In the genomic region with DNA sequence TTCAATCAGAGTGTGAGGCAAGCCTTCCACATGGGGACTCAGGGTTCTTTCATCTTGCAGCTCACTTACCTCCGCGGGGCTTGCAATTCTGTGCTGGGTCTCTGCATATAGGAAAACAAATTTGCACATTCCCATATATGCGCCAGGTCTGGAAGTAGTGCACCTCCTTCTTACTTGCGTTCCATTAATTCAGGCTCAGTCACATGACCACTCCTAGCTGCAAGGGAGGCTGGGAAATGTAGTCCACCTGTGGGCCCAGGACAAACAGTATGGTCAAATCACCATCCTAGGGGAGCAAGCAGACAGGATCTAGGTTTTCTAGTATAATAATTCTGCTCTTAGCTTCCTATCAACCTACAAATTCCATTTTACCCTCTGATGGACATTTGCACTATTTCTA, we compare ENCODE assay signal across 19 cellular contexts. TPM values are rescaled to one million over a fixed set of nuclear protein-coding genes. Genes with fewer than 3 reads are reported as not detected.
DNase-seq lines count a peak whose midpoint lies in the region; ATAC-seq, FAIRE-seq and TF ChIP-seq lines count a peak whose summit lies in the region.
"Had no signal": no experiment of that assay in that cellular context is flagged by ENCODE, and none has a peak within 500 bp of the region (broad histone marks: within the 10 kb centered on the region; RNA-seq: fewer than 3 reads in every experiment).

No MANE protein-coding gene starts in this region.

- H3K4me2 ChIP-seq in SK-N-SH: no peak overlapping the region
- no peak overlapping the region for H3K4me2 ChIP-seq in K562 (ENCODE audit: insufficient read depth, low read length)
- H3K4me2 ChIP-seq: A549 had no signal

- TF ChIP-seq POLR2A in K562 (conservative IDR thresholded peaks at IDR 0.05): no peak

- H3K36me3 Mint-ChIP-seq in mesothelial cell of epicardium: no peaks in the 10 kb centered on the region
- no peaks in the 10 kb centered on the region for H3K36me3 Mint-ChIP-seq in activated CD8-positive, alpha-beta memory T cell treated with anti-CD3 and anti-CD28 coated beads, Interleukin-2, amount 10 ng/mL, durations not matched to agents 7 days and 5 days

- no peak for FAIRE-seq in K562 (lab: Jason Lieb, UNC)
- FAIRE-seq: A549, D721Med, G401.6, GM12892, GM18507 had no signal

- H3F3A ChIP-seq in SK-N-SH (replicated peaks; ENCODE audit: insufficient read depth): no peaks in the 10 kb centered on the region

- H3K9me1 ChIP-seq in K562 (ENCODE audit: control insufficient read depth, insufficient read depth, low read length): no peaks in the 10 kb centered on the region

- TF ChIP-seq RAD21 in SK-N-SH (IDR thresholded peaks at IDR 0.05; ENCODE audit: low read length) (no peak), Ishikawa (IDR thresholded peaks at IDR 0.05; ENCODE audit: low read depth) (no peak), K562 (CRISPR knock-in tag; conservative IDR thresholded peaks at IDR 0.05 in 1 of 2, IDR thresholded peaks at IDR 0.05 in 1 of 2) (no peak)

- H3K4me1 ChIP-seq in SK-N-SH (ENCODE audit: control insufficient read depth in 1 of 2, insufficient read depth in 2 of 2, low read depth in 1 of 2, low read length in 1 of 2): no peaks in the 10 kb centered on the region
- no peaks in the 10 kb centered on the region for H3K4me1 ChIP-seq in K562 (replicated peaks in 1 of 2; ENCODE audit: control insufficient read depth in 2 of 2, insufficient read depth in 2 of 2, low read length in 2 of 2)
- H3K4me1 ChIP-seq: A549, Caco-2 had no signal

- H3K9me2 ChIP-seq in SK-N-SH: no peaks in the 10 kb centered on the region

- H3K4me3 ChIP-seq in SK-N-SH (ENCODE audit: low read depth in 2 of 2, low read length in 1 of 2): no peak overlapping the region
- H3K4me3 ChIP-seq in K562: no peak overlapping the region
- H3K4me3 ChIP-seq: A549, GM23248 had no signal

- POLR2A ChIA-PET in SK-N-SH (lab: Yijun Ruan, JAX): no interaction called here
- POLR2A ChIA-PET in K562 (lab: Yijun Ruan, JAX): no interaction called here

- 75% methylated on average over 4 of the region's 4 CpGs for WGBS in SK-N-SH (ENCODE audit: low lambda C conversion rate)
- WGBS in K562 (ENCODE audit: insufficient coverage, low coverage, missing lambda C conversion rate): 0% methylated on average over 4 of the region's 4 CpGs

- peaks cover 20% of the 10 kb centered on the region for H3K27me3 Mint-ChIP-seq in mesothelial cell of epicardium (ENCODE audit: low read depth)
- H3K27me3 Mint-ChIP-seq in activated CD8-positive, alpha-beta memory T cell treated with anti-CD3 and anti-CD28 coated beads, Interleukin-2, amount 10 ng/mL, durations not matched to agents 7 days and 5 days: peaks cover 11% of the 10 kb centered on the region

- H3K36me3 ChIP-seq in SK-N-SH (replicated peaks in 1 of 2; ENCODE audit: control insufficient read depth in 1 of 2, insufficient read depth in 2 of 2, low read length in 1 of 2) (no peaks in the 10 kb centered on the region), K562 (ENCODE audit: control insufficient read depth, insufficient read depth, low read length) (no peaks in the 10 kb centered on the region)

- H3K27me3 ChIP-seq in SK-N-SH (ENCODE audit: insufficient read depth) (no peaks in the 10 kb centered on the region), K562 (ENCODE audit: control insufficient read depth in 2 of 2, insufficient read depth in 2 of 2, low read length in 2 of 2) (peaks cover 6 to 18% of the 10 kb centered on the region in 2 experiments; a peak in 4 of 5 replicates)

- peaks cover 3% of the 10 kb centered on the region for H3K9me3 Mint-ChIP-seq in mesothelial cell of epicardium
- no peaks in the 10 kb centered on the region for H3K9me3 Mint-ChIP-seq in activated CD8-positive, alpha-beta memory T cell treated with anti-CD3 and anti-CD28 coated beads, Interleukin-2, amount 10 ng/mL, durations not matched to agents 7 days and 5 days (ENCODE audit: low read depth)
- H3K9me3 Mint-ChIP-seq: CD4-positive, alpha-beta T cell had no signal

- no TSS peak for BruUV-seq in K562 (replicated peaks; lab: Mats Ljungman, UMichigan)

- TF ChIP-seq EP300 in SK-N-SH (IDR thresholded peaks at IDR 0.05; ENCODE audit: borderline replicate concordance in 1 of 2, low read depth in 1 of 2, low read length in 1 of 2): no peak
- TF ChIP-seq EP300 in Ishikawa (IDR thresholded peaks at IDR 0.05; ENCODE audit: borderline replicate concordance): no peak
- TF ChIP-seq EP300 in K562 (IDR thresholded peaks at IDR 0.05; ENCODE audit: low read length): no peak

- no peaks in the 10 kb centered on the region for H3K4me1 Mint-ChIP-seq in mesothelial cell of epicardium
- no peaks in the 10 kb centered on the region for H3K4me1 Mint-ChIP-seq in activated CD8-positive, alpha-beta memory T cell treated with anti-CD3 and anti-CD28 coated beads, Interleukin-2, amount 10 ng/mL, durations not matched to agents 7 days and 5 days

- no peak overlapping the region for H3K4me3 Mint-ChIP-seq in mesothelial cell of epicardium
- H3K4me3 Mint-ChIP-seq in activated CD8-positive, alpha-beta memory T cell treated with anti-CD3 and anti-CD28 coated beads, Interleukin-2, amount 10 ng/mL, durations not matched to agents 7 days and 5 days: no peak overlapping the region
- H3K4me3 Mint-ChIP-seq: CD4-positive, alpha-beta T cell had no signal

- H3K9ac ChIP-seq in SK-N-SH (no peak overlapping the region), K562 (ENCODE audit: insufficient read depth in 1 of 2, low read depth in 2 of 2, low read length in 2 of 2) (no peak overlapping the region)
- H3K9ac ChIP-seq: GM23248 had no signal

- H3K79me2 ChIP-seq in SK-N-SH (ENCODE audit: insufficient read depth) (no peaks in the 10 kb centered on the region), K562 (ENCODE audit: control insufficient read depth, insufficient read depth, low read length) (no peaks in the 10 kb centered on the region)

- H3K27ac ChIP-seq in SK-N-SH (ENCODE audit: low read depth in 2 of 2, low read length in 1 of 2): no peak overlapping the region
- H3K27ac ChIP-seq in K562 (ENCODE audit: extremely low read depth, low read depth, low read length): no peak overlapping the region
- H3K27ac ChIP-seq: 22Rv1, A549, C4-2B, GM23248 had no signal

- no peaks in the 10 kb centered on the region for H3K9me3 ChIP-seq in SK-N-SH
- no peaks in the 10 kb centered on the region for H3K9me3 ChIP-seq in K562 (replicated peaks; ENCODE audit: control insufficient read depth, insufficient read depth, low read depth, low read length)
- H3K9me3 ChIP-seq: A549, Caco-2 had no signal

- intact Hi-C loops in K562 (cut with micrococcal nuclease): no loop called here

- H2AFZ ChIP-seq in SK-N-SH (ENCODE audit: low read depth): no peak overlapping the region
- no peak overlapping the region for H2AFZ ChIP-seq in K562 (ENCODE audit: low read depth, low read length)
- H2AFZ ChIP-seq: GM23248 had no signal

- DNase-seq in SK-N-SH (no peak), K562 (ENCODE audit: extremely low read depth in 1 of 4, low spot score in 3 of 4) (no peak), mesothelial cell of epicardium (ENCODE audit: low spot score in 2 of 2, unreplicated experiment in 2 of 2) (no peak)
- no peak for DNase-seq in activated CD8-positive, alpha-beta memory T cell treated with anti-CD3 and anti-CD28 coated beads, Interleukin-2, amount 10 ng/mL, durations not matched to agents 7 days and 5 days
- no peak for DNase-seq in activated naive CD4-positive, alpha-beta T cell (lab: John Stamatoyannopoulos, UW)
- DNase-seq: AML-193; Caco-2; CD4-positive, alpha-beta T cell; GM23248; H7 had no signal

- in situ Hi-C loops in K562 (cut with MboI): no loop called here

- H4K20me1 ChIP-seq in SK-N-SH (ENCODE audit: insufficient read depth): no peaks in the 10 kb centered on the region
- H4K20me1 ChIP-seq in K562 (replicated peaks; ENCODE audit: control insufficient read depth, insufficient read depth, low read length): peaks cover 3% of the 10 kb centered on the region; the same call in 1 of the 2 replicates

- ATAC-seq in SK-N-SH treated with all-trans-retinoic acid at 6 μM for 48 hours (no peak), K562 (peak; percentile 65; the same call in 2 of the 3 replicates)
- no peak for ATAC-seq in activated CD8-positive, alpha-beta memory T cell treated with anti-CD3 and anti-CD28 coated beads, Interleukin-2, amount 10 ng/mL, durations not matched to agents 7 days and 5 days
- ATAC-seq: A549 had no signal

- H3K27ac Mint-ChIP-seq in mesothelial cell of epicardium: no peak overlapping the region
- H3K27ac Mint-ChIP-seq in activated CD8-positive, alpha-beta memory T cell treated with anti-CD3 and anti-CD28 coated beads, Interleukin-2, amount 10 ng/mL, durations not matched to agents 7 days and 5 days: no peak overlapping the region
- H3K27ac Mint-ChIP-seq: CD4-positive, alpha-beta T cell had no signal

- TF ChIP-seq CTCF in SK-N-SH (IDR thresholded peaks at IDR 0.05) (no peak), K562 (IDR thresholded peaks at IDR 0.05 in 2 of 3, conservative IDR thresholded peaks at IDR 0.05 in 1 of 3; ENCODE audit: insufficient read depth in 2 of 3, low read depth in 1 of 3, low read length in 3 of 3) (no peak), mesothelial cell of epicardium (IDR thresholded peaks at IDR 0.05; ENCODE audit: unreplicated experiment) (no peak)

- CTCF ChIA-PET in SK-N-SH (lab: Yijun Ruan, JAX): interaction anchor here (1.4 to 1.6 kb wide), 2 partner anchors 11 to 23 kb away, joined by 5 read pairs; no protein-coding TSS in a partner anchor
- CTCF ChIA-PET in K562 (lab: Yijun Ruan, JAX; ENCODE audit: low intra/inter-chr PET ratio): no interaction called here
- CTCF ChIA-PET in activated CD8-positive, alpha-beta memory T cell treated with anti-CD3 and anti-CD28 coated beads, Interleukin-2, amount 10 ng/mL, durations not matched to agents 7 days and 5 days (lab: Charles Lee): no interaction called here

RNA-seq across cellular contexts. Expression of a gene that starts 39.5 kb away (rescaled TPM):
- polyA plus RNA-seq in SK-N-SH (2012; rRNA removed) (0.84 and 0.93 TPM in 2 replicates), K562 (2011; rRNA removed) (0.01 TPM in 1 of 2 replicates, not detected in the other), K562 (2014; fragmentation: Illumina TruSeq; extraction: Trizol) (0.13 TPM in 1 of 2 replicates, not detected in the other), K562 (2014; fragmentation: Nextera tagmentation; extraction: Ambion mirVana) (not detected), K562 (2014; rRNA removed) (not detected in 2 replicates)
- polyA plus RNA-seq in SK-N-SH (2012; cell fraction: cytosol; rRNA removed): 0.40 and 0.60 TPM in 2 replicates
- 3.0 and 4.3 TPM in 2 replicates for polyA plus RNA-seq in SK-N-SH (2012; cell fraction: nucleus; rRNA removed)
- total RNA-seq in K562 (2011; cell fraction: chromatin; rRNA removed; ENCODE audit: low replicate concordance): not detected in 2 replicates
- total RNA-seq in K562 (2011; cell fraction: nucleolus; rRNA removed): not detected in 2 replicates
- not detected in 2 replicates for total RNA-seq in K562 (2011; cell fraction: nucleoplasm; rRNA removed)
- total RNA-seq in K562 (2014; rRNA removed) (not detected in 2 replicates), K562 (2014; rRNA removed; fragmentation: Illumina TruSeq; extraction: Trizol) (0.04 TPM in 1 of 2 replicates, not detected in the other), K562 (2015; rRNA removed; fragmentation: Illumina TruSeq; extraction: Trizol) (0.07 TPM in 1 of 2 replicates, not detected in the other), K562 (2021) (0.18 TPM in 1 of 2 replicates, not detected in the other), mesothelial cell of epicardium (1.2 to 1.8 TPM (median 1.4 TPM) in 3 replicates)
- polyA plus RNA-seq in K562 (2011; cell fraction: cytosol; rRNA removed): not detected in 2 replicates
- polyA plus RNA-seq in K562 (2011; cell fraction: nucleus; rRNA removed): 0.04 and 0.11 TPM in 2 replicates
- 0.01 and 0.14 TPM in 2 replicates for polyA plus RNA-seq in K562 (2012)
- not detected in 2 replicates for polyA minus RNA-seq in K562 (2011; rRNA and poly(A)+ RNA removed)
- polyA minus RNA-seq in K562 (2011; cell fraction: cytosol; rRNA and poly(A)+ RNA removed): not detected in 2 replicates
- polyA minus RNA-seq in K562 (2011; cell fraction: nucleus; rRNA and poly(A)+ RNA removed): not detected in 2 replicates
- not detected for total RNA-seq in activated CD8-positive, alpha-beta memory T cell treated with anti-CD3 and anti-CD28 coated beads, Interleukin-2, amount 10 ng/mL, durations not matched to agents 7 days and 5 days
- total RNA-seq: Caco-2; CD4-positive, alpha-beta T cell had no signal
